In genomic region chr3:183158552-183159006, GRCh38 we compare ENCODE assay signal across 9 cellular contexts. TPM values are rescaled to one million over a fixed set of nuclear protein-coding genes. Genes with fewer than 3 reads are reported as not detected.
DNase-seq lines count a peak whose midpoint lies in the region; ATAC-seq, FAIRE-seq and TF ChIP-seq lines count a peak whose summit lies in the region.
"Had no signal": no experiment of that assay in that cellular context is flagged by ENCODE, and none has a peak within 500 bp of the region (broad histone marks: within the 10 kb centered on the region; RNA-seq: fewer than 3 reads in every experiment).

No MANE protein-coding gene starts in this region.

- FAIRE-seq in small intestine (lab: Jason Lieb, UNC): no peak

- H3K4me1 ChIP-seq in small intestine (ENCODE audit: control insufficient read depth in 2 of 2, insufficient read depth in 1 of 2, low read depth in 1 of 2, low read length in 1 of 2): no peaks in the 10 kb centered on the region
- peaks cover 12% of the 10 kb centered on the region for H3K4me1 ChIP-seq in CD8-positive, alpha-beta T cell (ENCODE audit: insufficient read depth, low read length)

- H3K27ac ChIP-seq in small intestine (ENCODE audit: low read depth in 1 of 2, low read length in 1 of 2): no peak overlapping the region
- H3K27ac ChIP-seq in CD8-positive, alpha-beta T cell (ENCODE audit: low read depth, low read length): no peak overlapping the region
- H3K27ac ChIP-seq: HL-60 had no signal

- CTCF ChIA-PET in CD8-positive, alpha-beta T cell (lab: Charles Lee): no interaction called here

- H3K27ac Mint-ChIP-seq in CD8-positive, alpha-beta T cell: no peak overlapping the region

- H3K9me3 Mint-ChIP-seq in CD8-positive, alpha-beta T cell: no peaks in the 10 kb centered on the region

- H3K9me3 ChIP-seq in small intestine (ENCODE audit: control insufficient read depth, low read depth): no peaks in the 10 kb centered on the region
- H3K9me3 ChIP-seq in CD8-positive, alpha-beta T cell (ENCODE audit: low read length): no peaks in the 10 kb centered on the region

- no peaks in the 10 kb centered on the region for H3K27me3 Mint-ChIP-seq in CD8-positive, alpha-beta T cell (ENCODE audit: low read depth)

- H3K36me3 Mint-ChIP-seq in CD8-positive, alpha-beta T cell: no peaks in the 10 kb centered on the region

- H3K36me3 ChIP-seq in small intestine (ENCODE audit: control insufficient read depth in 2 of 2, insufficient read depth in 2 of 2, low read length in 2 of 2): no peaks in the 10 kb centered on the region
- H3K36me3 ChIP-seq in CD8-positive, alpha-beta T cell (ENCODE audit: insufficient read depth, low read length): no peaks in the 10 kb centered on the region

- intact Hi-C loops in CD8-positive, alpha-beta T cell (cut with DNase I, micrococcal nuclease): no loop called here

- peaks cover 9% of the 10 kb centered on the region for H3K4me1 Mint-ChIP-seq in CD8-positive, alpha-beta T cell (ENCODE audit: low read depth)

- TF ChIP-seq CTCF in GM10266 (IDR thresholded peaks at IDR 0.05; ENCODE audit: control insufficient read depth, insufficient read depth, low read depth, missing control alignments): no peak
- TF ChIP-seq CTCF in CD8-positive, alpha-beta T cell (IDR thresholded peaks at IDR 0.05): no peak

- H3K27me3 ChIP-seq in small intestine (ENCODE audit: control insufficient read depth in 2 of 2, insufficient read depth in 2 of 2, low read length in 2 of 2): no peaks in the 10 kb centered on the region
- H3K27me3 ChIP-seq in CD8-positive, alpha-beta T cell (ENCODE audit: insufficient read depth, low read length): no peaks in the 10 kb centered on the region

- WGBS in small intestine, 3 donors: 68 to 89% (median 69%) methylated on average over 3 of the region's 3 CpGs

- POLR2A ChIA-PET in CD8-positive, alpha-beta T cell (lab: Charles Lee): no interaction called here

- peak; percentile 64 for ATAC-seq in GM21423 (IDR thresholded peaks at IDR 0.05; ENCODE audit: unreplicated experiment)
- ATAC-seq in HG03571 (IDR thresholded peaks at IDR 0.05; ENCODE audit: unreplicated experiment): peak; percentile 61
- no peak for ATAC-seq in CD8-positive, alpha-beta T cell

- no peak overlapping the region for H3K4me3 Mint-ChIP-seq in CD8-positive, alpha-beta T cell

- H3K4me3 ChIP-seq in small intestine (ENCODE audit: low read depth in 1 of 2, low read length in 2 of 2): no peak overlapping the region
- no peak overlapping the region for H3K4me3 ChIP-seq in CD8-positive, alpha-beta T cell (ENCODE audit: low read depth, low read length)

- DNase-seq in GM10266 (ENCODE audit: extremely low spot score) (peak; percentile 95), astrocyte of the hippocampus (ENCODE audit: low read depth, low spot score) (peak; percentile 81), small intestine (no peak), dedifferentiated amniotic fluid mesenchymal stem cell (ENCODE audit: extremely low spot score) (no peak)
- peak; percentile 62 for DNase-seq in stimulated activated CD8-positive, alpha-beta memory T cell treated with anti-CD3 and anti-CD28 coated beads, Interleukin-4, amount 100 ng/mL, for 48 hours
- no peak for DNase-seq in CD8-positive, alpha-beta T cell

RNA-seq across cellular contexts. Expression of gene LAMP3, which starts 4.0 kb away (rescaled TPM):
- polyA plus RNA-seq in small intestine: 1 to 10 TPM in 2 of 3 donors, under 1 TPM in 1; 0.27 to 2.2 (median 1.1) TPM
- 1 to 10 TPM; 2.2 to 2.9 TPM for total RNA-seq in CD8-positive, alpha-beta T cell

RNA-seq across cellular contexts. Expression of gene MCCC1, which starts 59.3 kb away (rescaled TPM):
- polyA plus RNA-seq in small intestine: 10 to 100 TPM; 22.6 to 30.6 (median 26.2) TPM
- 10 to 100 TPM; 12.8 to 25.9 TPM for total RNA-seq in CD8-positive, alpha-beta T cell

Comparison
In these comparisons a context has a peak if more than half of its experiments do, and no peak if none do; other contexts are left out.
1. DNase-seq: peak in GM10266 (single experiment), astrocyte of the hippocampus (single experiment) and stimulated activated CD8-positive, alpha-beta memory T cell treated with anti-CD3 and anti-CD28 coated beads, Interleukin-4, amount 100 ng/mL, for 48 hours (single experiment); none in small intestine (single experiment), dedifferentiated amniotic fluid mesenchymal stem cell (single experiment) and CD8-positive, alpha-beta T cell (0 of 7).